6 cellular contexts compared by ENCODE assay signal in genomic region chr6:41071501-41071922, GRCh38. TPM values are rescaled to one million over a fixed set of nuclear protein-coding genes. Genes with fewer than 3 reads are reported as not detected.
A peak's percentile ranks its signal among the peaks of the same experiment; 100 is the strongest.
DNase-seq lines count a peak whose midpoint lies in the region; ATAC-seq lines count a peak whose summit lies in the region.

No MANE protein-coding gene starts in this region.

- no peak for ATAC-seq in HG02885 (IDR thresholded peaks at IDR 0.05; ENCODE audit: poor library complexity, unreplicated experiment)

- H3K36me3 Mint-ChIP-seq in CD4-positive, alpha-beta memory T cell: peaks cover 16 to 55% of the 10 kb centered on the region in 2 donors

- peaks cover 42% of the 10 kb centered on the region for H3K4me1 ChIP-seq in CD4-positive, alpha-beta memory T cell (ENCODE audit: insufficient read depth, low read length)
- peaks cover 9% of the 10 kb centered on the region for H3K4me1 ChIP-seq in ectodermal cell (ENCODE audit: control insufficient read depth, insufficient read depth, low read length)

- H3K9me3 Mint-ChIP-seq in CD4-positive, alpha-beta memory T cell: peaks cover 0 to 5% (median 0%) of the 10 kb centered on the region in 8 donors

- WGBS in ectodermal cell, 2 experiments: 2 to 3% methylated on average over 14 to 16 of the region's 16 CpGs

- H3K4me3 Mint-ChIP-seq in CD4-positive, alpha-beta memory T cell: peak overlapping the region; percentile 91 to 98 (median 96)

- CTCF ChIA-PET in CD4-positive, alpha-beta memory T cell (lab: Charles Lee; ENCODE audit: partially characterized antibody): interaction anchor here (0.5 to 1.3 kb wide), 3 partner anchors 32 to 74 kb away, joined by 3 to 9 read pairs (median 3); no protein-coding TSS in a partner anchor

- H3K4me3 ChIP-seq in CD4-positive, alpha-beta memory T cell (ENCODE audit: low read length in 2 of 2): peak overlapping the region; percentile 59 to 94
- H3K4me3 ChIP-seq in ectodermal cell (ENCODE audit: insufficient read depth, low read depth, low read length) (peak overlapping the region; percentile 94), skeletal muscle cell (ENCODE audit: low read depth, low read length) (peak overlapping the region; percentile 99)

- H3K4me1 Mint-ChIP-seq in CD4-positive, alpha-beta memory T cell: peaks cover 35 to 62% (median 49%) of the 10 kb centered on the region in 4 donors

- no peak for DNase-seq in CD4-positive, alpha-beta memory T cell
- no peak for DNase-seq in skeletal muscle cell (ENCODE audit: low read depth)
- DNase-seq in activated CD4-positive, alpha-beta T cell treated with anti-CD3 and anti-CD28 coated beads, Interleukin-2, amount 50 U/mL, for 4 hours: no peak

- intact Hi-C loops in CD4-positive, alpha-beta memory T cell (cut with micrococcal nuclease): loop anchor here (5.0 kb wide), 1 partner anchor 491 kb away; no protein-coding TSS in a partner anchor

- POLR2A ChIA-PET in CD4-positive, alpha-beta memory T cell (lab: Charles Lee; ENCODE audit: partially characterized antibody): interaction anchor here (0.9 to 3.0 kb wide), 4 partner anchors 16 to 227 kb away, joined by 3 to 24 read pairs (median 6); no protein-coding TSS in a partner anchor

- H3K27me3 Mint-ChIP-seq in CD4-positive, alpha-beta memory T cell: no peaks in the 10 kb centered on the region

- peaks cover 17% of the 10 kb centered on the region for H3K36me3 ChIP-seq in CD4-positive, alpha-beta memory T cell (ENCODE audit: insufficient read depth, low read length)
- H3K36me3 ChIP-seq in KOPT-K1 (ENCODE audit: insufficient read depth, low read length) (peaks cover 59% of the 10 kb centered on the region), ectodermal cell (ENCODE audit: control insufficient read depth, insufficient read depth, low read length) (peaks cover 5% of the 10 kb centered on the region)

- no peaks in the 10 kb centered on the region for H3K9me3 ChIP-seq in CD4-positive, alpha-beta memory T cell (ENCODE audit: control insufficient read depth in 1 of 2, low read length in 2 of 2)
- H3K9me3 ChIP-seq in KOPT-K1 (ENCODE audit: insufficient read depth, low read length, poor library complexity, severe bottlenecking): no peaks in the 10 kb centered on the region
- no peaks in the 10 kb centered on the region for H3K9me3 ChIP-seq in ectodermal cell (ENCODE audit: control insufficient read depth, low read length)

- H3K27ac Mint-ChIP-seq in CD4-positive, alpha-beta memory T cell: peak overlapping the region; percentile 90 to 99 (median 97)

- H3K27ac ChIP-seq in CD4-positive, alpha-beta memory T cell (ENCODE audit: low read depth, low read length): peak overlapping the region; percentile 97
- H3K27ac ChIP-seq in KOPT-K1 (ENCODE audit: low read depth, low read length, poor library complexity, severe bottlenecking) (peak overlapping the region; percentile 94), ectodermal cell (ENCODE audit: insufficient read depth, low read depth, low read length, poor library complexity, severe bottlenecking) (peak overlapping the region; percentile 98)

- H3K27me3 ChIP-seq in CD4-positive, alpha-beta memory T cell (ENCODE audit: insufficient read depth, low read length): no peaks in the 10 kb centered on the region
- H3K27me3 ChIP-seq in ectodermal cell (ENCODE audit: control insufficient read depth, insufficient read depth, low read length, poor library complexity, severe bottlenecking): no peaks in the 10 kb centered on the region

RNA-seq across cellular contexts. Expression of gene OARD1, which starts 0.6 kb away (rescaled TPM):
- total RNA-seq in CD4-positive, alpha-beta memory T cell: 10 to 100 TPM; 51.7 to 56.4 TPM
- polyA plus RNA-seq in CD4-positive, alpha-beta memory T cell: 10 to 100 TPM; 41.0 to 56.7 TPM
- 53.3 TPM for polyA plus RNA-seq in ectodermal cell (2013, experiment 1 of 4)
- 58.4 TPM for polyA plus RNA-seq in ectodermal cell (2013, experiment 2 of 4)
- polyA plus RNA-seq in ectodermal cell (2013, experiment 3 of 4): 50.7 TPM
- 53.1 TPM for polyA plus RNA-seq in ectodermal cell (2013, experiment 4 of 4)

RNA-seq across cellular contexts. Expression of gene NFYA, which starts 1.3 kb away (rescaled TPM):
- 10 to 100 TPM; 56.7 to 56.9 TPM for total RNA-seq in CD4-positive, alpha-beta memory T cell
- polyA plus RNA-seq in CD4-positive, alpha-beta memory T cell: 10 to 100 TPM; 10.7 to 27.7 TPM
- 60.8 TPM for polyA plus RNA-seq in ectodermal cell (2013, experiment 1 of 4)
- polyA plus RNA-seq in ectodermal cell (2013, experiment 2 of 4): 48.1 TPM
- 52.2 TPM for polyA plus RNA-seq in ectodermal cell (2013, experiment 3 of 4)
- polyA plus RNA-seq in ectodermal cell (2013, experiment 4 of 4): 54.4 TPM

RNA-seq across cellular contexts. Expression of gene APOBEC2, which starts 18.5 kb away (rescaled TPM):
- total RNA-seq in CD4-positive, alpha-beta memory T cell: not detected
- polyA plus RNA-seq in CD4-positive, alpha-beta memory T cell: under 1 TPM; 0.44 to 0.91 TPM
- polyA plus RNA-seq in ectodermal cell (2013, experiment 1 of 4): not detected
- polyA plus RNA-seq in ectodermal cell (2013, experiment 2 of 4): 0.23 TPM
- not detected for polyA plus RNA-seq in ectodermal cell (2013, experiment 3 of 4)
- polyA plus RNA-seq in ectodermal cell (2013, experiment 4 of 4): not detected

RNA-seq across cellular contexts. Expression of gene TSPO2, which starts 29.2 kb away (rescaled TPM):
- not detected for total RNA-seq in CD4-positive, alpha-beta memory T cell
- not detected for polyA plus RNA-seq in CD4-positive, alpha-beta memory T cell
- not detected for polyA plus RNA-seq in ectodermal cell (2013, experiment 1 of 4)
- polyA plus RNA-seq in ectodermal cell (2013, experiment 2 of 4): not detected
- polyA plus RNA-seq in ectodermal cell (2013, experiment 3 of 4): not detected
- polyA plus RNA-seq in ectodermal cell (2013, experiment 4 of 4): not detected

RNA-seq across cellular contexts. Expression of gene UNC5CL, which starts 32.5 kb away (rescaled TPM):
- total RNA-seq in CD4-positive, alpha-beta memory T cell: 1 to 10 TPM; 6.2 to 6.4 TPM
- polyA plus RNA-seq in CD4-positive, alpha-beta memory T cell: under 1 TPM; 0.13 to 0.69 TPM
- 2.5 TPM for polyA plus RNA-seq in ectodermal cell (2013, experiment 1 of 4)
- 2.6 TPM for polyA plus RNA-seq in ectodermal cell (2013, experiment 2 of 4)
- polyA plus RNA-seq in ectodermal cell (2013, experiment 3 of 4): 2.1 TPM
- 1.9 TPM for polyA plus RNA-seq in ectodermal cell (2013, experiment 4 of 4)
